ENCODE assay signal across 21 cellular contexts in genomic region chr4:179124957-179125356, GRCh38.
"Had no signal": no experiment of that assay in that cellular context is flagged by ENCODE, and none has a peak within 500 bp of the region (broad histone marks: within the 10 kb centered on the region; RNA-seq: fewer than 3 reads in every experiment).

No MANE protein-coding gene starts in this region.

- H3K9me3 ChIP-seq: adrenal gland, thyroid gland had no signal

- H3K27me3 Mint-ChIP-seq: activated CD4-positive, alpha-beta T cell treated with anti-CD3 and anti-CD28 coated beads for 36 hours; effector memory CD8-positive, alpha-beta T cell; memory B cell; naive B cell; progenitor cell of endocrine pancreas had no signal

- H3K27me3 ChIP-seq: adrenal gland, cardiac muscle cell, thyroid gland had no signal

- H3K4me1 Mint-ChIP-seq: activated CD4-positive, alpha-beta T cell treated with anti-CD3 and anti-CD28 coated beads for 36 hours; immature natural killer cell; memory B cell; naive B cell had no signal

- H3K27ac ChIP-seq: adrenal gland, cardiac muscle cell, thyroid gland had no signal

- H3K4me3 Mint-ChIP-seq: activated CD4-positive, alpha-beta T cell treated with anti-CD3 and anti-CD28 coated beads for 36 hours; effector memory CD8-positive, alpha-beta T cell; immature natural killer cell; memory B cell; naive B cell; neural crest cell had no signal

- H3K4me1 ChIP-seq: adrenal gland, thyroid gland had no signal

- H3K36me3 Mint-ChIP-seq: activated naive CD4-positive, alpha-beta T cell treated with anti-CD3 and anti-CD28 coated beads, Interleukin-2, amount 50 U/mL, for 72 hours; memory B cell; naive B cell had no signal

- H3K36me3 ChIP-seq: adrenal gland, cardiac muscle cell, thyroid gland had no signal

- H3K27ac Mint-ChIP-seq: activated CD4-positive, alpha-beta T cell treated with anti-CD3 and anti-CD28 coated beads for 36 hours; activated naive CD4-positive, alpha-beta T cell treated with anti-CD3 and anti-CD28 coated beads, Interleukin-2, amount 50 U/mL, for 72 hours; effector memory CD8-positive, alpha-beta T cell; immature natural killer cell; memory B cell; naive B cell; progenitor cell of endocrine pancreas had no signal

- H3K4me3 ChIP-seq: adrenal gland, cardiac muscle cell, mucosa of descending colon, thyroid gland had no signal

- ATAC-seq: activated CD4-positive, alpha-beta T cell treated with anti-CD3 and anti-CD28 coated beads for 36 hours; activated naive CD4-positive, alpha-beta T cell treated with anti-CD3 and anti-CD28 coated beads, Interleukin-2, amount 50 U/mL, for 72 hours; effector memory CD8-positive, alpha-beta T cell; mucosa of descending colon had no signal

- H3K9me3 Mint-ChIP-seq: neural crest cell had no signal

- DNase-seq: activated CD4-positive, alpha-beta T cell treated with anti-CD3 and anti-CD28 coated beads for 36 hours; activated CD4-positive, alpha-beta T cell treated with anti-CD3 and anti-CD28 coated beads, Interleukin-2, amount 50 U/mL, for 48 hours; activated gamma-delta T cell treated with Interleukin-2 at 50 U/mL for 16 hours; adrenal gland; effector memory CD8-positive, alpha-beta T cell; foreskin melanocyte; hypothalamus; immature natural killer cell; mucosa of descending colon; naive B cell; stimulated activated CD4-positive, alpha-beta T cell treated with anti-CD3 and anti-CD28 coated beads, Interleukin-12 subunit alpha, Interleukin-12 subunit beta, amount 100 ng/mL, for 4 hours; stimulated activated CD4-positive, alpha-beta T cell treated with anti-CD3 and anti-CD28 coated beads, Interleukin-1b, Interleukin-23, amount 100 ng/mL, for 48 hours; stimulated activated CD8-positive, alpha-beta memory T cell treated with anti-CD3 and anti-CD28 coated beads, Interleukin-4, amount 100 ng/mL, for 48 hours; stimulated activated naive CD4-positive, alpha-beta T cell; T-helper 2 cell; thyroid gland had no signal
